ENCODE assay signal across 8 cellular contexts in the genomic region with DNA sequence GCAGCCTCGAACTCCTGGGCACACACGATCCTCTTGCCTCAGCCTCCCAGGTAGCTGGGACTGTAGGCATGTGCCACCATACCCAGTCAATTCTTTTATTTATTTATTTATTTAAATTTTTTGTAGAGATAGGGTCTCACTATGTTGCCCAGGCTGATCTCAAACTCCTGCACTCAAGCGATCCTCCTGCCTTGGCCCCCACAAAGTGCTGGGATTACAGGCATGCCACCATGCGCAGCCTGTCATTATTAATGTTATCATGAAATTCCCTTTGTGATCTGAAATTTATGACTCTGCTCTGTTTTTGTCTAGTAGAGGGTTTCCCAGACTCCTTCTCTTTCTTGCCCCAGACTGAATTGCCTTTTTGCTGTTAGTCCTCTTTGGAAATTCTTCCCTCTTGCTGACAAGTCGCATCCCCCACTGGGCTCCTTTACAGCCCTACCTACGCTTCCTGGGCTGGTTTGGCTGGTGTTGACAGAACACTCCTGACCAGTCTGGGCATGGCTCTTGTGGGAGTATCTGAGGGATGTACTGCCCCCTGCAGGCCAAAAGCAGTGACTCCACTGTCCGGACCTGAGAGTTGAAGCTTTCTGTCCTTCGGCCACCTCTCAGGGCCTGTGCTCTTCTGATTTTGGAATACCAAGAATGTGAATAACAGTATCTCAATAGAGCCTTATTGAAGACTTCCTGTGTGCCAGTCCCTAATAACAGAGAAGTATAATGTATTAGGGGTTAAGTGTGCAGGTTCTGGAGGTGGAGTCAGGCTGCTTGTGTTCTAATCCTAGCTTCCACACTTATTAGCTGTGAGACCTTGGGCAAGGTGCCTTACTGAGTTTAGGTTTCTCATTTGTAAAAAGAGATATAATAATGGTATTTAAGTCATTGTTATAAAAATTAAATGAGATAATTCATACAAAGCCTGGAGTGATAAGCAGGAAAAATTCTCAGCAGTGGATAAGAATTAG. TPM values are rescaled to one million over a fixed set of nuclear protein-coding genes. Genes with fewer than 3 reads are reported as not detected.
DNase-seq lines count a peak whose midpoint lies in the region; ATAC-seq and TF ChIP-seq lines count a peak whose summit lies in the region.

No MANE protein-coding gene starts in this region.

- H3K27ac ChIP-seq in parathyroid adenoma = no peak overlapping the region
- no peak overlapping the region for H3K27ac ChIP-seq in transverse colon

- no peaks in the 10 kb centered on the region for H3K36me3 ChIP-seq in parathyroid adenoma (ENCODE audit: control insufficient read depth, insufficient read depth, low read length)
- H3K36me3 ChIP-seq in transverse colon = no peaks in the 10 kb centered on the region

- H3K9ac ChIP-seq in parathyroid adenoma = no peak overlapping the region

- H3K9me3 ChIP-seq in parathyroid adenoma (ENCODE audit: control insufficient read depth, low read length) = no peaks in the 10 kb centered on the region
- no peaks in the 10 kb centered on the region for H3K9me3 ChIP-seq in transverse colon

- H3K4me3 ChIP-seq in fibroblast of villous mesenchyme (ENCODE audit: low read depth, low read length) = no peak overlapping the region
- no peak overlapping the region for H3K4me3 ChIP-seq in parathyroid adenoma (ENCODE audit: low read depth, low read length)
- no peak overlapping the region for H3K4me3 ChIP-seq in transverse colon

- no peak overlapping the region for H2AFZ ChIP-seq in parathyroid adenoma

- TF ChIP-seq EP300 in transverse colon (IDR thresholded peaks at IDR 0.05; ENCODE audit: low read depth) = no peak

- H3K4me2 ChIP-seq in parathyroid adenoma (ENCODE audit: low read length) = no peak overlapping the region

- in situ Hi-C loops in transverse colon (cut with MboI; ENCODE audit: low pct_ligation_motif_present in 1 of 4, low pct_unique_long_range_greater_than_20kb in 1 of 4, low sequenced_read_pairs in 3 of 4) = no loop called here

- no peaks in the 10 kb centered on the region for H3K27me3 ChIP-seq in parathyroid adenoma (ENCODE audit: control insufficient read depth, insufficient read depth, low read length)
- H3K27me3 ChIP-seq in transverse colon = no peaks in the 10 kb centered on the region

- no peaks in the 10 kb centered on the region for H3K4me1 ChIP-seq in parathyroid adenoma
- peaks cover 0 to 23% (median 3%) of the 10 kb centered on the region in 4 donors for H3K4me1 ChIP-seq in transverse colon

- no peaks in the 10 kb centered on the region for H3K79me2 ChIP-seq in parathyroid adenoma

- TF ChIP-seq POLR2A in transverse colon (IDR thresholded peaks at IDR 0.05) = no peak

- peak; percentile 91 for TF ChIP-seq CTCF in fibroblast of villous mesenchyme (IDR thresholded peaks at IDR 0.05; ENCODE audit: insufficient read depth, low read depth, low read length)
- peak; percentile 55 for TF ChIP-seq CTCF in parathyroid adenoma (IDR thresholded peaks at IDR 0.05)
- peak; percentile 66 to 78 (median 77) for TF ChIP-seq CTCF in transverse colon (IDR thresholded peaks at IDR 0.05)

- WGBS in transverse colon (ENCODE audit: low coverage in 1 of 2), 2 donors = 65% methylated on average over 4 to 8 of the region's 8 CpGs

- DNase-seq in SIG-M5 treated with dmso at 0.1 percent for 504 hours (lab: John Stamatoyannopoulos, UW; ENCODE audit: unreplicated experiment) (peak; percentile 61), SIG-M5 (lab: John Stamatoyannopoulos, UW) (no peak), OCI-M1 (lab: John Stamatoyannopoulos, UW) (peak; percentile 83), fibroblast of villous mesenchyme (ENCODE audit: low read depth) (peak; percentile 80), transverse colon (peak; percentile 84)
- peak; percentile 73 to 76 for DNase-seq in activated T-cell treated with anti-CD3 and anti-CD28 coated beads, Interleukin-2, amount 50 U/mL, for 48 hours

- peak; percentile 64 for ATAC-seq in HG03378 (IDR thresholded peaks at IDR 0.05; ENCODE audit: unreplicated experiment)

- intact Hi-C loops in transverse colon (cut with DNase I; ENCODE audit: low total_unique reads) = no loop called here

RNA-seq across cellular contexts. Expression of a gene that starts 28.2 kb away (rescaled TPM):
- 1.9 and 3.0 TPM in 2 replicates for total RNA-seq in fibroblast of villous mesenchyme
- 1 to 10 TPM; 1.4 to 7.1 (median 5.7) TPM for total RNA-seq in transverse colon

RNA-seq across cellular contexts. Expression of a gene that starts 28.6 kb away (rescaled TPM):
- total RNA-seq in fibroblast of villous mesenchyme (156 and 237 TPM in 2 replicates), transverse colon (100 to 1,000 TPM in 3 of 4 donors, 10 to 100 TPM in 1; 71.6 to 858 (median 226) TPM)
